9 cellular contexts compared by ENCODE assay signal in genomic region chr3:195153653-195154052, GRCh38.
DNase-seq lines count a peak whose midpoint lies in the region; ATAC-seq and TF ChIP-seq lines count a peak whose summit lies in the region.
"Had no signal": no experiment of that assay in that cellular context is flagged by ENCODE, and none has a peak within 500 bp of the region (broad histone marks: within the 10 kb centered on the region; RNA-seq: fewer than 3 reads in every experiment).

No MANE protein-coding gene starts in this region.

- H3K79me2 ChIP-seq in Loucy (ENCODE audit: insufficient read depth, low read length) = peaks cover 71% of the 10 kb centered on the region

- peak overlapping the region; percentile 95 for H3K9ac ChIP-seq in Loucy (ENCODE audit: low read depth, low read length, poor library complexity, severe bottlenecking)
- peak overlapping the region; percentile 24 to 26 for H3K9ac ChIP-seq in mucosa of rectum (ENCODE audit: low read depth in 1 of 2, low read length in 2 of 2)

- peak overlapping the region; percentile 93 for H3K4me2 ChIP-seq in Loucy (ENCODE audit: low read depth, low read length, poor library complexity, severe bottlenecking)

- TF ChIP-seq EP300 in tibial nerve (IDR thresholded peaks at IDR 0.05) = no peak

- peaks cover 33% of the 10 kb centered on the region for H3F3A ChIP-seq in Loucy (ENCODE audit: low read depth)

- peak overlapping the region in 48 of 59 donors; percentile 5 to 86 (median 71) for H3K27ac ChIP-seq in dorsolateral prefrontal cortex
- H3K27ac ChIP-seq in mucosa of rectum (ENCODE audit: low read depth in 2 of 2, low read length in 2 of 2) = peak overlapping the region; percentile 81 to 84
- peak overlapping the region in 3 of 4 donors; percentile 55 to 64 (median 63) for H3K27ac ChIP-seq in tibial nerve

- 77 to 78% methylated on average over 8 of the region's 8 CpGs for WGBS in tibial nerve, 2 donors

- no peaks in the 10 kb centered on the region for H3K9me3 ChIP-seq in Loucy (ENCODE audit: insufficient read depth, low read depth, low read length)
- no peaks in the 10 kb centered on the region for H3K9me3 ChIP-seq in mucosa of rectum (ENCODE audit: control insufficient read depth in 2 of 2, low read length in 2 of 2)
- no peaks in the 10 kb centered on the region for H3K9me3 ChIP-seq in tibial nerve
- H3K9me3 ChIP-seq: adrenal gland had no signal

- H3K27me3 ChIP-seq in Loucy (ENCODE audit: insufficient read depth, low read length, poor library complexity, severe bottlenecking) (no peaks in the 10 kb centered on the region), dorsolateral prefrontal cortex (no peaks in the 10 kb centered on the region), mucosa of rectum (ENCODE audit: control insufficient read depth in 2 of 2, insufficient read depth in 2 of 2, low read length in 2 of 2) (no peaks in the 10 kb centered on the region), tibial nerve (no peaks in the 10 kb centered on the region)
- H3K27me3 ChIP-seq: adrenal gland had no signal

- no peak for TF ChIP-seq CTCF in Loucy (conservative IDR thresholded peaks at IDR 0.05; ENCODE audit: low read length)
- no peak for TF ChIP-seq CTCF in dorsolateral prefrontal cortex (IDR thresholded peaks at IDR 0.05 in 54 of 56, conservative IDR thresholded peaks at IDR 0.05 in 2 of 56; ENCODE audit: low read depth in 1 of 56, partially characterized antibody in 56 of 56)
- TF ChIP-seq CTCF in tibial nerve (IDR thresholded peaks at IDR 0.05) = no peak

- no peak for TF ChIP-seq POLR2A in tibial nerve (IDR thresholded peaks at IDR 0.05)

- ATAC-seq in GM21528 (IDR thresholded peaks at IDR 0.05; ENCODE audit: low FRiP score, unreplicated experiment) (no peak), HG03280 (IDR thresholded peaks at IDR 0.05; ENCODE audit: unreplicated experiment) (no peak)

- no peak overlapping the region for H2AFZ ChIP-seq in Loucy (ENCODE audit: low read length)

- H3K36me3 ChIP-seq in Loucy (ENCODE audit: insufficient read depth, low read length) (no peaks in the 10 kb centered on the region), mucosa of rectum (ENCODE audit: control insufficient read depth in 2 of 2, insufficient read depth in 2 of 2, low read length in 2 of 2) (no peaks in the 10 kb centered on the region), tibial nerve (no peaks in the 10 kb centered on the region)
- H3K36me3 ChIP-seq: adrenal gland had no signal

- no peak for DNase-seq in dorsolateral prefrontal cortex
- no peak for DNase-seq in tibial nerve (ENCODE audit: low spot score in 2 of 2)
- no peak for DNase-seq in activated naive CD4-positive, alpha-beta T cell treated with Interleukin-2 at 50 U/mL for 16 hours
- DNase-seq: adrenal gland, DND-41 had no signal

- H3K9me2 ChIP-seq in Loucy (replicated peaks; ENCODE audit: low read depth, low read length) = no peaks in the 10 kb centered on the region

- intact Hi-C loops in dorsolateral prefrontal cortex (cut with DNase I) = loop anchor here in 1 of 2 donors (2.0 kb wide), 1 partner anchor 41 kb away; no protein-coding TSS in a partner anchor

- H3K4me1 ChIP-seq in Loucy (ENCODE audit: insufficient read depth, low read length, poor library complexity, severe bottlenecking) (peaks cover 95% of the 10 kb centered on the region), mucosa of rectum (ENCODE audit: control insufficient read depth in 2 of 2, insufficient read depth in 2 of 2, low read length in 2 of 2) (peaks cover 23 to 52% of the 10 kb centered on the region in 2 donors), tibial nerve (peaks cover 0 to 51% (median 25%) of the 10 kb centered on the region in 4 donors)

- H4K20me1 ChIP-seq in Loucy (ENCODE audit: insufficient read depth, low read length, poor library complexity, severe bottlenecking) = no peaks in the 10 kb centered on the region

- H3K4me3 ChIP-seq in Loucy (ENCODE audit: low read length, poor library complexity, severe bottlenecking) (peak overlapping the region; percentile 75), dorsolateral prefrontal cortex (peak overlapping the region in 1 of 59 donors; percentile 14), mucosa of rectum (ENCODE audit: low read length in 2 of 2) (no peak overlapping the region), tibial nerve (no peak overlapping the region)
- H3K4me3 ChIP-seq: adrenal gland had no signal
